ENCODE assay signal across 10 cellular contexts in genomic region chr11:109374032-109374431, GRCh38. TPM values are rescaled to one million over a fixed set of nuclear protein-coding genes. Genes with fewer than 3 reads are reported as not detected.
"Had no signal": no experiment of that assay in that cellular context is flagged by ENCODE, and none has a peak within 500 bp of the region (broad histone marks: within the 10 kb centered on the region; RNA-seq: fewer than 3 reads in every experiment).

No MANE protein-coding gene starts in this region.

- H3K9me3 ChIP-seq: HAP-1 had no signal

- H3K9ac ChIP-seq: GM23248 had no signal

- H3K36me3 ChIP-seq: HAP-1 had no signal

- H2AFZ ChIP-seq: GM23248 had no signal

- H3K4me1 ChIP-seq: HAP-1 had no signal

- H3K27ac ChIP-seq: GM23248, HL-60 had no signal

- ATAC-seq: HCT116 had no signal

- DNase-seq: GM23248, GOT3, H7, HFFc6, KG1 had no signal

- H3K4me3 ChIP-seq: GM23248, HAP-1 had no signal

RNA-seq across cellular contexts. Expression of gene C11orf87, which starts 48.0 kb away (rescaled TPM):
- total RNA-seq: H4, H7 had no signal
- polyA plus RNA-seq: IgD-negative memory B cell had no signal
